ENCODE assay signal across 20 cellular contexts in genomic region chr20:17555106-17555505, GRCh38. TPM values are rescaled to one million over a fixed set of nuclear protein-coding genes. Genes with fewer than 3 reads are reported as not detected.
"Had no signal": no experiment of that assay in that cellular context is flagged by ENCODE, and none has a peak within 500 bp of the region (broad histone marks: within the 10 kb centered on the region; RNA-seq: fewer than 3 reads in every experiment).

No MANE protein-coding gene starts in this region.

- ATAC-seq: heart right ventricle; naive thymus-derived CD4-positive, alpha-beta T cell; sciatic nerve; stimulated activated effector memory CD8-positive, alpha-beta T cell treated with anti-CD3 and anti-CD28 coated beads, Interleukin-12 subunit alpha, Interleukin-12 subunit beta, amount 100 ng/mL, for 72 hours; stimulated activated naive CD8-positive, alpha-beta T cell treated with anti-CD3 and anti-CD28 coated beads, Interleukin-15, Interleukin-2, amounts not matched to agents 100 U/mL and 50 U/mL, for 24 hours had no signal

- H3K9me3 ChIP-seq: colonic mucosa, heart right ventricle, suprapubic skin, vagina had no signal

- DNase-seq: colonic mucosa; effector CD4-positive, alpha-beta T cell; endodermal cell; erythroblast; foreskin melanocyte; heart right ventricle; hypothalamus; kidney glomerular epithelial cell; naive thymus-derived CD4-positive, alpha-beta T cell; nephron progenitor cell; posterior cingulate gyrus; stimulated activated CD8-positive, alpha-beta memory T cell treated with anti-CD3 and anti-CD28 coated beads, Interleukin-4, amount 100 ng/mL, for 48 hours; stimulated activated naive CD8-positive, alpha-beta T cell treated with anti-CD3 and anti-CD28 coated beads, Interleukin-15, Interleukin-2, amounts not matched to agents 100 U/mL and 50 U/mL, for 24 hours had no signal

- H3K4me3 Mint-ChIP-seq: endodermal cell; naive thymus-derived CD4-positive, alpha-beta T cell; nephron progenitor cell; stimulated activated effector memory CD8-positive, alpha-beta T cell treated with anti-CD3 and anti-CD28 coated beads, Interleukin-12 subunit alpha, Interleukin-12 subunit beta, amount 100 ng/mL, for 72 hours; type B pancreatic cell had no signal

- H3K36me3 Mint-ChIP-seq: naive thymus-derived CD4-positive, alpha-beta T cell; stimulated activated effector memory CD8-positive, alpha-beta T cell treated with anti-CD3 and anti-CD28 coated beads, Interleukin-12 subunit alpha, Interleukin-12 subunit beta, amount 100 ng/mL, for 72 hours; type B pancreatic cell had no signal

- H3K27ac ChIP-seq: colonic mucosa, heart right ventricle, suprapubic skin, vagina had no signal

- H3K36me3 ChIP-seq: colonic mucosa, heart right ventricle, suprapubic skin, vagina had no signal

- H3K27me3 Mint-ChIP-seq: naive thymus-derived CD4-positive, alpha-beta T cell; type B pancreatic cell had no signal

- H3K27me3 ChIP-seq: colonic mucosa, heart right ventricle, suprapubic skin, vagina had no signal

- H3K9me3 Mint-ChIP-seq: endodermal cell; naive thymus-derived CD4-positive, alpha-beta T cell; nephron progenitor cell; stimulated activated effector memory CD8-positive, alpha-beta T cell treated with anti-CD3 and anti-CD28 coated beads, Interleukin-12 subunit alpha, Interleukin-12 subunit beta, amount 100 ng/mL, for 72 hours; type B pancreatic cell had no signal

- H3K4me3 ChIP-seq: colonic mucosa, heart right ventricle, skin epidermis, suprapubic skin, vagina had no signal

- H3K27ac Mint-ChIP-seq: endodermal cell; naive thymus-derived CD4-positive, alpha-beta T cell; nephron progenitor cell; stimulated activated effector memory CD8-positive, alpha-beta T cell treated with anti-CD3 and anti-CD28 coated beads, Interleukin-12 subunit alpha, Interleukin-12 subunit beta, amount 100 ng/mL, for 72 hours had no signal

RNA-seq across cellular contexts. Expression of gene BFSP1, which starts 23.9 kb away (rescaled TPM):
- total RNA-seq: mesenteric fat pad had no signal
- polyA plus RNA-seq: naive thymus-derived CD4-positive, alpha-beta T cell had no signal
